In genomic region chr3:82178291-82178690, GRCh38 we compare ENCODE assay signal across 10 cellular contexts.
"Had no signal": no experiment of that assay in that cellular context is flagged by ENCODE, and none has a peak within 500 bp of the region (broad histone marks: within the 10 kb centered on the region; RNA-seq: fewer than 3 reads in every experiment).

No MANE protein-coding gene starts in this region.

- H3K4me1 ChIP-seq: HAP-1 had no signal

- H3K36me3 ChIP-seq: HAP-1 had no signal

- DNase-seq: GM23248, GOT3, H7, H9, HCEC 1CT, HFFc6 had no signal

- H3K9me3 Mint-ChIP-seq: GM23338, H9, HFFc6 had no signal

- H3K9ac ChIP-seq: GM23248 had no signal

- H3K27ac Mint-ChIP-seq: GM23338, H9, HFFc6 had no signal

- ATAC-seq: GM23338, HCT116 had no signal

- H2AFZ ChIP-seq: GM23248 had no signal

- FAIRE-seq: H54 had no signal

- H3K4me2 ChIP-seq: GM23338 had no signal

- H3K4me1 Mint-ChIP-seq: GM23338, H9 had no signal

- H3K9me3 ChIP-seq: HAP-1 had no signal

- H3K27ac ChIP-seq: GM23248 had no signal

- H3K4me3 ChIP-seq: GM23248, GM23338, HAP-1 had no signal

- H3K4me3 Mint-ChIP-seq: GM23338, H9, HFFc6 had no signal
